ENCODE assay signal across 11 cellular contexts in genomic region chr3:69433016-69433937, GRCh38. TPM values are rescaled to one million over a fixed set of nuclear protein-coding genes. Genes with fewer than 3 reads are reported as not detected.
A peak's percentile ranks its signal among the peaks of the same experiment; 100 is the strongest.
DNase-seq lines count a peak whose midpoint lies in the region; ATAC-seq and TF ChIP-seq lines count a peak whose summit lies in the region.
"Had no signal": no experiment of that assay in that cellular context is flagged by ENCODE, and none has a peak within 500 bp of the region (broad histone marks: within the 10 kb centered on the region; RNA-seq: fewer than 3 reads in every experiment).

No MANE protein-coding gene starts in this region.

- peaks cover 11% of the 10 kb centered on the region for H3F3A ChIP-seq in smooth muscle cell (ENCODE audit: low read depth)

- no peak for TF ChIP-seq CTCF in RWPE2 (IDR thresholded peaks at IDR 0.05; ENCODE audit: poor library complexity, severe bottlenecking)
- TF ChIP-seq CTCF in fibroblast of pulmonary artery (IDR thresholded peaks at IDR 0.05; ENCODE audit: low read length, missing control alignments): no peak
- no peak for TF ChIP-seq CTCF in smooth muscle cell (IDR thresholded peaks at IDR 0.05; ENCODE audit: borderline replicate concordance, insufficient read depth, poor library complexity, severe bottlenecking)

- peak overlapping the region; percentile 38 for H3K4me2 ChIP-seq in smooth muscle cell

- H3K27me3 ChIP-seq in RWPE2 (ENCODE audit: insufficient read depth, poor library complexity, severe bottlenecking) (no peaks in the 10 kb centered on the region), smooth muscle cell (ENCODE audit: low read depth) (no peaks in the 10 kb centered on the region)
- H3K27me3 ChIP-seq: upper lobe of right lung had no signal

- ATAC-seq in RWPE2 (ENCODE audit: low read depth): peak; percentile 25; the same call in 1 of the 3 replicates
- no peak for ATAC-seq in GM21381 (IDR thresholded peaks at IDR 0.05; ENCODE audit: unreplicated experiment)
- no peak for ATAC-seq in GM21619 (IDR thresholded peaks at IDR 0.05; ENCODE audit: unreplicated experiment)
- ATAC-seq: upper lobe of right lung had no signal

- peak overlapping the region; percentile 28 for H2AFZ ChIP-seq in smooth muscle cell (ENCODE audit: low read depth)

- H3K27ac ChIP-seq in RWPE2 (ENCODE audit: poor library complexity, severe bottlenecking) (peak overlapping the region; percentile 28), smooth muscle cell (ENCODE audit: low read depth) (peak overlapping the region; percentile 92)
- H3K27ac ChIP-seq: upper lobe of right lung had no signal

- H3K36me3 ChIP-seq in RWPE2 (ENCODE audit: low read depth): peaks cover 23% of the 10 kb centered on the region
- no peaks in the 10 kb centered on the region for H3K36me3 ChIP-seq in smooth muscle cell (ENCODE audit: low read depth)
- H3K36me3 ChIP-seq: upper lobe of right lung had no signal

- H3K4me1 ChIP-seq in RWPE2 (ENCODE audit: insufficient read depth, poor library complexity, severe bottlenecking) (peaks cover 18% of the 10 kb centered on the region), smooth muscle cell (ENCODE audit: low read depth) (peaks cover 16% of the 10 kb centered on the region)

- H3K79me2 ChIP-seq in smooth muscle cell (ENCODE audit: low read depth): no peaks in the 10 kb centered on the region

- WGBS in smooth muscle cell (ENCODE audit: low lambda C conversion rate): 28% methylated on average over 7 of the region's 7 CpGs

- no peak overlapping the region for H3K4me3 ChIP-seq in RWPE2 (ENCODE audit: severe bottlenecking)
- H3K4me3 ChIP-seq in fibroblast of pulmonary artery (replicated peaks; ENCODE audit: low read depth, low read length): no peak overlapping the region
- H3K4me3 ChIP-seq in smooth muscle cell: no peak overlapping the region
- H3K4me3 ChIP-seq: upper lobe of right lung had no signal

- peak; percentile 15 to 34 for DNase-seq in activated CD4-positive, alpha-beta T cell treated with anti-CD3 and anti-CD28 coated beads, Interleukin-2, amount 50 U/mL, for 48 hours
- DNase-seq in activated CD4-positive, alpha-beta T cell treated with anti-CD3 and anti-CD28 coated beads, Interleukin-2, amount 50 U/mL, for 1 hour: no peak
- DNase-seq in RWPE2 (ENCODE audit: low spot score): no peak
- peak; percentile 7 for DNase-seq in fibroblast of pulmonary artery (ENCODE audit: low read depth)
- DNase-seq in smooth muscle cell (lab: John Stamatoyannopoulos, UW; ENCODE audit: unreplicated experiment): peak; percentile 13
- DNase-seq in NCI-H128 (lab: John Stamatoyannopoulos, UW; ENCODE audit: unreplicated experiment): no peak
- DNase-seq: H7, MV-4-11, upper lobe of right lung had no signal

- peak overlapping the region; percentile 79 for H3K9ac ChIP-seq in smooth muscle cell (ENCODE audit: low read depth)

- H3K9me3 ChIP-seq in RWPE2 (ENCODE audit: severe bottlenecking): no peaks in the 10 kb centered on the region
- no peaks in the 10 kb centered on the region for H3K9me3 ChIP-seq in smooth muscle cell (replicated peaks; ENCODE audit: low read depth)
- H3K9me3 ChIP-seq: upper lobe of right lung had no signal

- H4K20me1 ChIP-seq in smooth muscle cell (ENCODE audit: low read depth): no peaks in the 10 kb centered on the region

RNA-seq across cellular contexts. Expression of gene FRMD4B, which starts 47.4 kb away (rescaled TPM):
- total RNA-seq in smooth muscle cell: 20.0 and 24.3 TPM in 2 replicates
- 3.7 and 7.5 TPM in 2 replicates for polyA plus RNA-seq in smooth muscle cell

Comparison
In these comparisons a context has a peak if more than half of its experiments do, and no peak if none do; other contexts are left out.
1. DNase-seq: peak in activated CD4-positive, alpha-beta T cell treated with anti-CD3 and anti-CD28 coated beads, Interleukin-2, amount 50 U/mL, for 48 hours (2 of 2), fibroblast of pulmonary artery (single experiment) and smooth muscle cell (single experiment); none in activated CD4-positive, alpha-beta T cell treated with anti-CD3 and anti-CD28 coated beads, Interleukin-2, amount 50 U/mL, for 1 hour (single experiment), RWPE2 (single experiment) and NCI-H128 (single experiment).